ENCODE assay signal across 21 cellular contexts in genomic region chr2:128640166-128640846, GRCh38.
DNase-seq lines count a peak whose midpoint lies in the region; ATAC-seq and TF ChIP-seq lines count a peak whose summit lies in the region.
"Had no signal": no experiment of that assay in that cellular context is flagged by ENCODE, and none has a peak within 500 bp of the region (broad histone marks: within the 10 kb centered on the region; RNA-seq: fewer than 3 reads in every experiment).

No MANE protein-coding gene starts in this region.

- no peak overlapping the region for H3K4me3 ChIP-seq in right atrium auricular region
- H3K4me3 ChIP-seq in colonic mucosa: no peak overlapping the region
- H3K4me3 ChIP-seq in vagina: no peak overlapping the region
- H3K4me3 ChIP-seq: lung, MG63, prostate gland, upper lobe of left lung had no signal

- TF ChIP-seq CTCF in right atrium auricular region (IDR thresholded peaks at IDR 0.05): no peak
- TF ChIP-seq CTCF in colonic mucosa (IDR thresholded peaks at IDR 0.05): no peak
- no peak for TF ChIP-seq CTCF in vagina (IDR thresholded peaks at IDR 0.05)

- no peak for TF ChIP-seq POLR2A in vagina (IDR thresholded peaks at IDR 0.05)

- H3K27ac ChIP-seq in right atrium auricular region: no peak overlapping the region
- H3K27ac ChIP-seq in colonic mucosa: no peak overlapping the region
- H3K27ac ChIP-seq in layer of hippocampus (ENCODE audit: low read depth, low read length): peak overlapping the region; percentile 64
- no peak overlapping the region for H3K27ac ChIP-seq in vagina
- H3K27ac ChIP-seq: prostate gland, upper lobe of left lung had no signal

- H3K9ac ChIP-seq in colonic mucosa (ENCODE audit: low read depth in 2 of 2, low read length in 2 of 2): no peak overlapping the region

- intact Hi-C loops in Right ventricle myocardium superior (cut with DNase I): no loop called here
- intact Hi-C loops in colonic mucosa (cut with DNase I): no loop called here
- intact Hi-C loops in vagina (cut with DNase I): no loop called here

- ATAC-seq in Right ventricle myocardium superior (ENCODE audit: poor library complexity): no peak
- ATAC-seq: activated CD8-positive, alpha-beta T cell treated with anti-CD3 and anti-CD28 coated beads for 36 hours; naive thymus-derived CD4-positive, alpha-beta T cell; stimulated activated naive B cell treated with anti-CD40 and anti-IgM and Interleukin-4, amounts not matched to agents 10 μg/mL and 1 μg/mL and 100 μg/mL, for 72 hours had no signal

- no peaks in the 10 kb centered on the region for H3K27me3 ChIP-seq in right atrium auricular region
- no peaks in the 10 kb centered on the region for H3K27me3 ChIP-seq in colonic mucosa
- H3K27me3 ChIP-seq in layer of hippocampus (ENCODE audit: control insufficient read depth, insufficient read depth, low read length): no peaks in the 10 kb centered on the region
- H3K27me3 ChIP-seq in vagina: no peaks in the 10 kb centered on the region
- H3K27me3 ChIP-seq: MG63, upper lobe of left lung had no signal

- DNase-seq in right atrium auricular region (ENCODE audit: low spot score): peak; percentile 44
- DNase-seq in Right ventricle myocardium superior: no peak
- peak; percentile 9 for DNase-seq in colonic mucosa
- peak; percentile 75 to 91 for DNase-seq in vagina (ENCODE audit: extremely low spot score in 2 of 2)
- no peak for DNase-seq in retina
- no peak for DNase-seq in cerebellum (ENCODE audit: low spot score)
- DNase-seq in NCI-H2227 treated with DMSO at 0.1 percent for 48 hours (lab: John Stamatoyannopoulos, UW): no peak
- DNase-seq: activated CD8-positive, alpha-beta T cell treated with anti-CD3 and anti-CD28 coated beads for 36 hours; activated effector memory CD4-positive, alpha-beta T cell treated with Interleukin-2 at 50 U/mL for 16 hours; EL; HFFc6; MG63; naive thymus-derived CD4-positive, alpha-beta T cell; NCI-H1694; NCI-H446; NK-92 treated with Interleukin-12 subunit alpha and Interleukin-12 subunit beta, amount 100 ng/mL, for 24 hours; stimulated activated naive B cell treated with anti-CD40 and anti-IgM and Interleukin-4, amounts not matched to agents 10 μg/mL and 1 μg/mL and 100 μg/mL, for 72 hours had no signal

- H3K9me3 ChIP-seq in right atrium auricular region: no peaks in the 10 kb centered on the region
- no peaks in the 10 kb centered on the region for H3K9me3 ChIP-seq in colonic mucosa
- H3K9me3 ChIP-seq in vagina: no peaks in the 10 kb centered on the region
- H3K9me3 ChIP-seq: MG63, prostate gland, upper lobe of left lung had no signal

- H3K36me3 ChIP-seq in right atrium auricular region (no peaks in the 10 kb centered on the region), colonic mucosa (no peaks in the 10 kb centered on the region), vagina (no peaks in the 10 kb centered on the region)
- H3K36me3 ChIP-seq: MG63, prostate gland, upper lobe of left lung had no signal

- no peaks in the 10 kb centered on the region for H3K4me1 ChIP-seq in right atrium auricular region
- no peaks in the 10 kb centered on the region for H3K4me1 ChIP-seq in colonic mucosa
- H3K4me1 ChIP-seq in vagina: no peaks in the 10 kb centered on the region
- H3K4me1 ChIP-seq: prostate gland, upper lobe of left lung had no signal

Comparison
In these comparisons a context has a peak if more than half of its experiments do, and no peak if none do; other contexts are left out.
1. DNase-seq: peak in right atrium auricular region (single experiment), colonic mucosa (single experiment) and vagina (2 of 2); none in Right ventricle myocardium superior (single experiment), retina (single experiment), cerebellum (single experiment) and NCI-H2227 treated with DMSO at 0.1 percent for 48 hours (single experiment).